ENCODE assay signal across 20 cellular contexts in genomic region chr3:111601810-111602209, GRCh38. TPM values are rescaled to one million over a fixed set of nuclear protein-coding genes. Genes with fewer than 3 reads are reported as not detected.
DNase-seq lines count a peak whose midpoint lies in the region; ATAC-seq, FAIRE-seq and TF ChIP-seq lines count a peak whose summit lies in the region.
"Had no signal": no experiment of that assay in that cellular context is flagged by ENCODE, and none has a peak within 500 bp of the region (broad histone marks: within the 10 kb centered on the region; RNA-seq: fewer than 3 reads in every experiment).

No MANE protein-coding gene starts in this region.

- TF ChIP-seq CTCF in bronchial epithelial cell (IDR thresholded peaks at IDR 0.05; ENCODE audit: insufficient read depth, low read length, severe bottlenecking) (no peak), chondrocyte (IDR thresholded peaks at IDR 0.05) (no peak)

- peaks cover 34 to 39% of the 10 kb centered on the region in 2 donors for H3K36me3 Mint-ChIP-seq in activated naive CD4-positive, alpha-beta T cell treated with anti-CD3 and anti-CD28 coated beads, Interleukin-2, amount 50 U/mL, for 72 hours
- H3K36me3 Mint-ChIP-seq in chondrocyte (ENCODE audit: low read depth): no peaks in the 10 kb centered on the region

- DNase-seq in DMS53 (lab: John Stamatoyannopoulos, UW) (peak; percentile 9), DMS53 treated with DMSO at 0.1 percent for 48 hours (lab: John Stamatoyannopoulos, UW; ENCODE audit: unreplicated experiment) (no peak), bronchial epithelial cell (ENCODE audit: low read depth) (peak; percentile 76), chondrocyte (ENCODE audit: low spot score) (no peak), NCI-H2029 (lab: John Stamatoyannopoulos, UW) (no peak)
- no peak for DNase-seq in activated naive CD4-positive, alpha-beta T cell treated with anti-CD3 and anti-CD28 coated beads, Interleukin-2, amount 50 U/mL, for 72 hours (ENCODE audit: low spot score in 2 of 2)
- no peak for DNase-seq in activated naive CD4-positive, alpha-beta T cell treated with anti-CD3 and anti-CD28 coated beads, Interleukin-2, amount 50 U/mL, for 16 hours
- no peak for DNase-seq in stimulated activated naive CD8-positive, alpha-beta T cell treated with anti-CD3 and anti-CD28 coated beads, Interleukin-15, amount 100 ng/mL, for 72 hours
- DNase-seq: C1 segment of cervical spinal cord, COR-L47, DMS79, H7, Kasumi-1, NCI-H1436, NCI-H2227 treated with DMSO at 0.1 percent for 48 hours, NCI-H526 had no signal

- no peak for ATAC-seq in activated naive CD4-positive, alpha-beta T cell treated with anti-CD3 and anti-CD28 coated beads, Interleukin-2, amount 50 U/mL, for 72 hours
- no peak for ATAC-seq in stimulated activated naive CD8-positive, alpha-beta T cell treated with anti-CD3 and anti-CD28 coated beads, Interleukin-15, amount 100 ng/mL, for 72 hours

- peak overlapping the region; percentile 34 to 100 for H3K27ac Mint-ChIP-seq in activated naive CD4-positive, alpha-beta T cell treated with anti-CD3 and anti-CD28 coated beads, Interleukin-2, amount 50 U/mL, for 72 hours
- peak overlapping the region; percentile 27 to 73 for H3K27ac Mint-ChIP-seq in stimulated activated naive CD8-positive, alpha-beta T cell treated with anti-CD3 and anti-CD28 coated beads, Interleukin-15, amount 100 ng/mL, for 72 hours
- no peak overlapping the region for H3K27ac Mint-ChIP-seq in chondrocyte (ENCODE audit: unreplicated experiment)

- no peaks in the 10 kb centered on the region for H3K27me3 Mint-ChIP-seq in stimulated activated naive CD8-positive, alpha-beta T cell treated with anti-CD3 and anti-CD28 coated beads, Interleukin-15, amount 100 ng/mL, for 72 hours
- no peaks in the 10 kb centered on the region for H3K27me3 Mint-ChIP-seq in chondrocyte (ENCODE audit: low read depth)

- H3K4me3 ChIP-seq in bronchial epithelial cell (ENCODE audit: low read depth, low read length): no peak overlapping the region

- no peak for FAIRE-seq in bronchial epithelial cell (lab: Jason Lieb, UNC)
- FAIRE-seq: GM12891 had no signal

- peak overlapping the region in 1 of 2 donors; percentile 66 for H3K4me3 Mint-ChIP-seq in stimulated activated naive CD8-positive, alpha-beta T cell treated with anti-CD3 and anti-CD28 coated beads, Interleukin-15, amount 100 ng/mL, for 72 hours
- H3K4me3 Mint-ChIP-seq in chondrocyte (ENCODE audit: unreplicated experiment): no peak overlapping the region

- H3K9me3 Mint-ChIP-seq in activated naive CD4-positive, alpha-beta T cell treated with anti-CD3 and anti-CD28 coated beads, Interleukin-2, amount 50 U/mL, for 72 hours: peaks cover 0 to 3% of the 10 kb centered on the region in 2 donors
- H3K9me3 Mint-ChIP-seq in stimulated activated naive CD8-positive, alpha-beta T cell treated with anti-CD3 and anti-CD28 coated beads, Interleukin-15, amount 100 ng/mL, for 72 hours: no peaks in the 10 kb centered on the region
- H3K9me3 Mint-ChIP-seq in chondrocyte (ENCODE audit: low read depth): no peaks in the 10 kb centered on the region

- H3K4me1 Mint-ChIP-seq in stimulated activated naive CD8-positive, alpha-beta T cell treated with anti-CD3 and anti-CD28 coated beads, Interleukin-15, amount 100 ng/mL, for 72 hours: peaks cover 82% of the 10 kb centered on the region
- H3K4me1 Mint-ChIP-seq in chondrocyte (ENCODE audit: low read depth): peaks cover 14% of the 10 kb centered on the region

- H3K27me3 ChIP-seq in bronchial epithelial cell (ENCODE audit: control insufficient read depth, insufficient read depth, low read length): no peaks in the 10 kb centered on the region

- no peaks in the 10 kb centered on the region for H3K36me3 ChIP-seq in bronchial epithelial cell (ENCODE audit: control insufficient read depth, insufficient read depth, low read length)

RNA-seq across cellular contexts. Expression of gene ZBED2, which starts 6.7 kb away (rescaled TPM):
- total RNA-seq in activated naive CD4-positive, alpha-beta T cell treated with anti-CD3 and anti-CD28 coated beads, Interleukin-2, amount 50 U/mL, for 72 hours: 100 to 1,000 TPM; 306 to 517 TPM
- total RNA-seq in bronchial epithelial cell (6.3 and 8.2 TPM in 2 replicates), chondrocyte (not detected in 3 replicates)
- total RNA-seq: G401, H7, OCI-LY7, SK-MEL-5 had no signal

RNA-seq across cellular contexts. Expression of gene CD96, which starts 59.8 kb away (rescaled TPM):
- 10 to 100 TPM; 31.7 to 97.9 TPM for total RNA-seq in activated naive CD4-positive, alpha-beta T cell treated with anti-CD3 and anti-CD28 coated beads, Interleukin-2, amount 50 U/mL, for 72 hours
- total RNA-seq in bronchial epithelial cell (not detected in 2 replicates), chondrocyte (0.17 to 0.27 TPM (median 0.23 TPM) in 3 replicates)
- total RNA-seq: G401, H7, OCI-LY7 had no signal

Comparison
In these comparisons a context has a peak if more than half of its experiments do, and no peak if none do; other contexts are left out.
1. DNase-seq: peak in DMS53 (single experiment) and bronchial epithelial cell (single experiment); none in DMS53 treated with DMSO at 0.1 percent for 48 hours (single experiment), activated naive CD4-positive, alpha-beta T cell treated with anti-CD3 and anti-CD28 coated beads, Interleukin-2, amount 50 U/mL, for 72 hours (0 of 2), activated naive CD4-positive, alpha-beta T cell treated with anti-CD3 and anti-CD28 coated beads, Interleukin-2, amount 50 U/mL, for 16 hours (single experiment), stimulated activated naive CD8-positive, alpha-beta T cell treated with anti-CD3 and anti-CD28 coated beads, Interleukin-15, amount 100 ng/mL, for 72 hours (0 of 2), chondrocyte (single experiment) and NCI-H2029 (single experiment).
2. RNA of gene ZBED2, which starts 6.7 kb away (total RNA-seq): 306 to 517 TPM in activated naive CD4-positive, alpha-beta T cell treated with anti-CD3 and anti-CD28 coated beads, Interleukin-2, amount 50 U/mL, for 72 hours; 6.3 to 8.2 TPM in bronchial epithelial cell and not detected in chondrocyte; every median in the first group is over 10 times any median in the second.
3. RNA of gene CD96, which starts 59.8 kb away (total RNA-seq): 31.7 to 97.9 TPM in activated naive CD4-positive, alpha-beta T cell treated with anti-CD3 and anti-CD28 coated beads, Interleukin-2, amount 50 U/mL, for 72 hours; 0.17 to 0.27 TPM in chondrocyte and not detected in bronchial epithelial cell; every median in the first group is over 10 times any median in the second.